Comparison of ENCODE assay signal across 1 cellular context in genomic region chr6:85451586-85452306, GRCh38.
A peak's percentile ranks its signal among the peaks of the same experiment; 100 is the strongest.
TF ChIP-seq lines count a peak whose summit lies in the region.

No MANE protein-coding gene starts in this region.

TF ChIP-seq in endothelial cell of umbilical vein, 7 proteins besides CTCF, POLR2A, EP300 and RAD21:
- TF ChIP-seq MAX (IDR thresholded peaks at IDR 0.05; ENCODE audit: insufficient read depth, insufficient read length) (no peak), GATA2 (IDR thresholded peaks at IDR 0.05; ENCODE audit: insufficient read depth, insufficient read length, low read depth, low read length) (peak; percentile 6)
TF ChIP-seq in endothelial cell of umbilical vein: peak in this region for 1.
